11 cellular contexts compared by ENCODE assay signal in genomic region chr7:44881066-44881600, GRCh38. TPM values are rescaled to one million over a fixed set of nuclear protein-coding genes. Genes with fewer than 3 reads are reported as not detected.
A peak's percentile ranks its signal among the peaks of the same experiment; 100 is the strongest.
DNase-seq lines count a peak whose midpoint lies in the region; ATAC-seq and TF ChIP-seq lines count a peak whose summit lies in the region.
"Had no signal": no experiment of that assay in that cellular context is flagged by ENCODE, and none has a peak within 500 bp of the region (broad histone marks: within the 10 kb centered on the region; RNA-seq: fewer than 3 reads in every experiment).

No MANE protein-coding gene starts in this region.

- H3K4me1 ChIP-seq in gastroesophageal sphincter (peaks cover 18 to 86% (median 45%) of the 10 kb centered on the region in 3 donors), skeletal muscle tissue (ENCODE audit: control insufficient read depth in 3 of 3, insufficient read depth in 3 of 3, low read length in 3 of 3) (peaks cover 27 to 54% (median 47%) of the 10 kb centered on the region in 3 donors)

- DNase-seq in T-helper 2 cell treated with Interferon-gamma antibody and Interleukin-4, amounts not matched to agents 5 μg/mL and 100 μg/mL, for 36 hours (ENCODE audit: low spot score): no peak
- DNase-seq in T-helper 2 cell: no peak
- DNase-seq in NCI-H1105 treated with DMSO at 0.1 percent for 48 hours (lab: John Stamatoyannopoulos, UW): no peak
- no peak for DNase-seq in left lobe of liver (ENCODE audit: low spot score)
- DNase-seq in glomerular visceral epithelial cell (ENCODE audit: extremely low spot score): no peak
- DNase-seq: 8988T, SHP77, small intestine had no signal

- TF ChIP-seq POLR2A in gastroesophageal sphincter (IDR thresholded peaks at IDR 0.05): no peak

- H3K4me3 Mint-ChIP-seq in T-helper 2 cell treated with Interferon-gamma antibody and Interleukin-4, amounts not matched to agents 5 μg/mL and 100 μg/mL, for 36 hours: peak overlapping the region; percentile 87

- H3K27me3 ChIP-seq in gastroesophageal sphincter (no peaks in the 10 kb centered on the region), skeletal muscle tissue (ENCODE audit: control insufficient read depth in 3 of 3, insufficient read depth in 3 of 3, low read length in 3 of 3) (no peaks in the 10 kb centered on the region)

- TF ChIP-seq CTCF in WI38 (IDR thresholded peaks at IDR 0.05; ENCODE audit: low read depth, low read length) (no peak), gastroesophageal sphincter (IDR thresholded peaks at IDR 0.05) (no peak)

- peak overlapping the region; percentile 79 for H3K4me3 ChIP-seq in WI38 (ENCODE audit: low read depth, low read length)
- H3K4me3 ChIP-seq in gastroesophageal sphincter: peak overlapping the region; percentile 28 to 96
- H3K4me3 ChIP-seq in skeletal muscle tissue (ENCODE audit: low read length in 3 of 3): peak overlapping the region; percentile 57 to 80 (median 63)

- H3K27ac ChIP-seq in gastroesophageal sphincter (peak overlapping the region in 3 of 4 donors; percentile 13 to 50 (median 42)), skeletal muscle tissue (ENCODE audit: low read depth, low read length) (peak overlapping the region; percentile 26)

- peak overlapping the region; percentile 63 to 65 (median 64) for H3K9ac ChIP-seq in skeletal muscle tissue (ENCODE audit: low read depth in 1 of 3, low read length in 3 of 3)

- no peaks in the 10 kb centered on the region for H3K27me3 Mint-ChIP-seq in T-helper 2 cell treated with Interferon-gamma antibody and Interleukin-4, amounts not matched to agents 5 μg/mL and 100 μg/mL, for 36 hours (ENCODE audit: low read depth)

- peak overlapping the region; percentile 70 for H3K27ac Mint-ChIP-seq in T-helper 2 cell treated with Interferon-gamma antibody and Interleukin-4, amounts not matched to agents 5 μg/mL and 100 μg/mL, for 36 hours

- no peaks in the 10 kb centered on the region for H3K9me3 Mint-ChIP-seq in T-helper 2 cell treated with Interferon-gamma antibody and Interleukin-4, amounts not matched to agents 5 μg/mL and 100 μg/mL, for 36 hours

- peaks cover 55% of the 10 kb centered on the region for H3K36me3 Mint-ChIP-seq in T-helper 2 cell treated with Interferon-gamma antibody and Interleukin-4, amounts not matched to agents 5 μg/mL and 100 μg/mL, for 36 hours (ENCODE audit: low read depth)

- ATAC-seq in gastroesophageal sphincter (no peak), left lobe of liver (no peak)

- WGBS in gastroesophageal sphincter (ENCODE audit: low coverage in 1 of 2), 2 donors: 0 to 5% methylated on average over 1 of the region's 1 CpG

- TF ChIP-seq EP300 in gastroesophageal sphincter (IDR thresholded peaks at IDR 0.05): no peak

- peaks cover 55% of the 10 kb centered on the region for H3K4me1 Mint-ChIP-seq in T-helper 2 cell treated with Interferon-gamma antibody and Interleukin-4, amounts not matched to agents 5 μg/mL and 100 μg/mL, for 36 hours (ENCODE audit: low read depth)

- H3K9me3 ChIP-seq in gastroesophageal sphincter: no peaks in the 10 kb centered on the region
- no peaks in the 10 kb centered on the region for H3K9me3 ChIP-seq in skeletal muscle tissue (ENCODE audit: control insufficient read depth in 3 of 3, low read length in 3 of 3)

- H3K36me3 ChIP-seq in gastroesophageal sphincter: no peaks in the 10 kb centered on the region
- peaks cover 0 to 5% (median 0%) of the 10 kb centered on the region in 3 donors for H3K36me3 ChIP-seq in skeletal muscle tissue (ENCODE audit: control insufficient read depth in 3 of 3, insufficient read depth in 3 of 3, low read length in 3 of 3)

RNA-seq across cellular contexts. Expression of gene PURB, which starts 4.2 kb away (rescaled TPM):
- total RNA-seq in gastroesophageal sphincter: 10 to 100 TPM; 35.0 to 54.3 (median 45.7) TPM
- 32.9 TPM for total RNA-seq in skeletal muscle tissue
- 5.0 TPM for total RNA-seq in left lobe of liver

RNA-seq across cellular contexts. Expression of gene H2AZ2, which starts 33.2 kb away (rescaled TPM):
- 100 to 1,000 TPM; 207 to 242 (median 215) TPM for total RNA-seq in gastroesophageal sphincter
- 96.0 TPM for total RNA-seq in skeletal muscle tissue
- 64.6 TPM for total RNA-seq in left lobe of liver
